25 cellular contexts compared by ENCODE assay signal in the genomic region with DNA sequence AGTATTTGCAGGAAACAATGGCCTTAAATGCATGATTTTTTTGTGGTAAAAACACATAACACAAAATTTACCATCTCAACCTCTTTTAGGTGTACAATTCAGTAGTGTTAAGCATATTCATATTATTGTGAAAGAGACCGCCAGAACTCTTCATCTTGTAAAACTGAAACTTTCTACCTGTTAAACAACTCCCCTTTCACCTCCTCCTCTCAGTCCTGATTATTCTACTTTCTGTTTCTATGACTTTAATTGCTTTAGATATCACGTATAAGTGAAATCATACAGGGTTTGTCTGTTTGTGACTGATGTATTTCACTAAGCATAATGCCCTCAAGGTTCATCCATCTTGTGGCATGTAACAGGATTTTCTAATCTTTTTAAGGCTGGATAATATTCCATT.
A peak's percentile ranks its signal among the peaks of the same experiment; 100 is the strongest.
DNase-seq lines count a peak whose midpoint lies in the region; ATAC-seq, FAIRE-seq and TF ChIP-seq lines count a peak whose summit lies in the region.
"Had no signal": no experiment of that assay in that cellular context is flagged by ENCODE, and none has a peak within 500 bp of the region (broad histone marks: within the 10 kb centered on the region; RNA-seq: fewer than 3 reads in every experiment).

No MANE protein-coding gene starts in this region.

- no peaks in the 10 kb centered on the region for H3K4me1 ChIP-seq in MM.1S (ENCODE audit: low read length)
- no peaks in the 10 kb centered on the region for H3K4me1 ChIP-seq in small intestine (ENCODE audit: control insufficient read depth in 2 of 2, insufficient read depth in 1 of 2, low read depth in 1 of 2, low read length in 1 of 2)
- H3K4me1 ChIP-seq: A549; BE2C; BLaER1 treated with 17β-estradiol and CSF1 and Interleukin-3, amounts not matched to agents 10 nM and 100 nM; HAP-1 had no signal

- H3K27me3 ChIP-seq in MM.1S (replicated peaks; ENCODE audit: insufficient read depth, low read length) (no peaks in the 10 kb centered on the region), small intestine (ENCODE audit: control insufficient read depth in 2 of 2, insufficient read depth in 2 of 2, low read length in 2 of 2) (no peaks in the 10 kb centered on the region)
- H3K27me3 ChIP-seq: BE2C; BLaER1 treated with 17β-estradiol and CSF1 and Interleukin-3, amounts not matched to agents 10 nM and 100 nM had no signal

- H4K20me1 ChIP-seq in MM.1S (ENCODE audit: insufficient read depth, low read length): no peaks in the 10 kb centered on the region
- H4K20me1 ChIP-seq: BLaER1 treated with 17β-estradiol and CSF1 and Interleukin-3, amounts not matched to agents 10 nM and 100 nM had no signal

- TF ChIP-seq CTCF in MM.1S (IDR thresholded peaks at IDR 0.05; ENCODE audit: low read length): no peak

- no peak overlapping the region for H3K4me3 ChIP-seq in MM.1S (ENCODE audit: low read length)
- H3K4me3 ChIP-seq in small intestine (ENCODE audit: low read depth in 1 of 2, low read length in 2 of 2): no peak overlapping the region
- H3K4me3 ChIP-seq: A549; BLaER1 treated with 17β-estradiol and CSF1 and Interleukin-3, amounts not matched to agents 10 nM and 100 nM; HAP-1 had no signal

- ATAC-seq in GM18867 (IDR thresholded peaks at IDR 0.05; ENCODE audit: unreplicated experiment) (peak; percentile 58), GM19395 (IDR thresholded peaks at IDR 0.05; ENCODE audit: unreplicated experiment) (peak; percentile 65), left ventricle myocardium superior (no peak), HG03196 (IDR thresholded peaks at IDR 0.05; ENCODE audit: unreplicated experiment) (no peak)
- ATAC-seq: A549 had no signal

- peak; percentile 37 for DNase-seq in MM.1S
- peak; percentile 13 for DNase-seq in small intestine
- DNase-seq in left ventricle myocardium superior: no peak
- DNase-seq in cardiac septum (ENCODE audit: low spot score): no peak
- DNase-seq: 8988T; ACHN; AML-193; BE2C; CD4-positive, alpha-beta T cell; CD8-positive, alpha-beta memory T cell; DMS 273 treated with DMSO at 0.1 percent for 48 hours; DMS79; EL; GDM1; GOT3; HFFc6 had no signal

- H3K79me2 ChIP-seq in MM.1S (ENCODE audit: low read length): no peaks in the 10 kb centered on the region

- no peak overlapping the region for H3K9ac ChIP-seq in MM.1S (ENCODE audit: low read length)
- H3K9ac ChIP-seq: BLaER1 treated with 17β-estradiol and CSF1 and Interleukin-3, amounts not matched to agents 10 nM and 100 nM had no signal

- H3K27ac ChIP-seq in MM.1S (ENCODE audit: low read length) (no peak overlapping the region), small intestine (ENCODE audit: low read depth in 1 of 2, low read length in 1 of 2) (no peak overlapping the region)
- H3K27ac ChIP-seq: A549; BLaER1 treated with 17β-estradiol and CSF1 and Interleukin-3, amounts not matched to agents 10 nM and 100 nM had no signal

- no peak overlapping the region for H2AFZ ChIP-seq in MM.1S (ENCODE audit: low read length)

- H3F3A ChIP-seq in MM.1S (ENCODE audit: insufficient read depth, low read length): no peaks in the 10 kb centered on the region

- intact Hi-C loops in left ventricle myocardium superior (cut with micrococcal nuclease) (no loop called here), cardiac septum (cut with DNase I) (no loop called here)

- no peak for FAIRE-seq in small intestine (lab: Jason Lieb, UNC)
- FAIRE-seq: A549, D721Med, GM12891, H54 had no signal

- WGBS in small intestine, 3 donors: 22 to 61% (median 26%) methylated on average over 2 of the region's 2 CpGs

- no peak overlapping the region for H3K4me2 ChIP-seq in MM.1S (ENCODE audit: low read depth, low read length)
- H3K4me2 ChIP-seq: A549; BLaER1 treated with 17β-estradiol and CSF1 and Interleukin-3, amounts not matched to agents 10 nM and 100 nM had no signal

- H3K9me3 ChIP-seq in MM.1S (replicated peaks; ENCODE audit: insufficient read depth, low read length) (no peaks in the 10 kb centered on the region), small intestine (ENCODE audit: control insufficient read depth, low read depth) (no peaks in the 10 kb centered on the region)
- H3K9me3 ChIP-seq: BE2C; BLaER1 treated with 17β-estradiol and CSF1 and Interleukin-3, amounts not matched to agents 10 nM and 100 nM; HAP-1 had no signal

- H3K36me3 ChIP-seq in MM.1S (replicated peaks; ENCODE audit: insufficient read depth, low read length) (no peaks in the 10 kb centered on the region), small intestine (ENCODE audit: control insufficient read depth in 2 of 2, insufficient read depth in 2 of 2, low read length in 2 of 2) (no peaks in the 10 kb centered on the region)
- H3K36me3 ChIP-seq: BE2C; BLaER1 treated with 17β-estradiol and CSF1 and Interleukin-3, amounts not matched to agents 10 nM and 100 nM; HAP-1 had no signal

- no peaks in the 10 kb centered on the region for H3K9me2 ChIP-seq in MM.1S (replicated peaks; ENCODE audit: insufficient read depth, low read length)

Comparison
In these comparisons a context has a peak if more than half of its experiments do, and no peak if none do; other contexts are left out.
1. ATAC-seq: peak in GM18867 (single experiment) and GM19395 (single experiment); none in left ventricle myocardium superior (single experiment) and HG03196 (single experiment).
2. DNase-seq: peak in MM.1S (single experiment) and small intestine (single experiment); none in left ventricle myocardium superior (single experiment) and cardiac septum (single experiment).